8 cellular contexts compared by ENCODE assay signal in genomic region chr17:5419356-5419958, GRCh38. TPM values are rescaled to one million over a fixed set of nuclear protein-coding genes. Genes with fewer than 3 reads are reported as not detected.
DNase-seq lines count a peak whose midpoint lies in the region; ATAC-seq and TF ChIP-seq lines count a peak whose summit lies in the region.

TSS of gene NUP88 (minus strand) at chr17:5419662. CDS start at chr17:5419650, 12 bp downstream.

- no peak for TF ChIP-seq EP300 in Ishikawa (IDR thresholded peaks at IDR 0.05; ENCODE audit: borderline replicate concordance)

- TSS peak; percentile 4 for BruUV-seq in PC-3 (replicated peaks; lab: Mats Ljungman, UMichigan)

- 0 out of 2 replicates have a peak, but pooled peaks cover 5% of the 10 kb centered on the region for H4K20me1 ChIP-seq in PC-3 (ENCODE audit: low read length)

- H2AFZ ChIP-seq in PC-3 (ENCODE audit: low read length), result peak within 1 kb of the TSS; percentile 85

- H3K4me1 ChIP-seq in PC-3 (ENCODE audit: insufficient read depth, low read length), result peaks cover 31% of the 10 kb centered on the region

- CTCF ChIA-PET in PC-3 (lab: Charles Lee), result interaction anchor here (0.6 to 1.0 kb wide), 2 partner anchors 20 to 1885 kb away, joined by 5 to 10 read pairs; partner anchors contain the start of gene C1QBP

- peak; percentile 77 for ATAC-seq in GM21576 (IDR thresholded peaks at IDR 0.05; ENCODE audit: unreplicated experiment)
- peak; percentile 87 for ATAC-seq in PC-3

- TF ChIP-seq CTCF in PC-3 (conservative IDR thresholded peaks at IDR 0.05; ENCODE audit: low read depth, low read length), result no peak

- peaks cover 8% of the 10 kb centered on the region; the same call in 1 of the 2 replicates for H3K36me3 ChIP-seq in PC-3 (ENCODE audit: low read depth, low read length)

- peaks cover 62% of the 10 kb centered on the region for H3K79me2 ChIP-seq in PC-3 (ENCODE audit: low read length)

- H3K9me2 ChIP-seq in PC-3 (replicated peaks; ENCODE audit: low read length), result no peaks in the 10 kb centered on the region

- H3K9ac ChIP-seq in PC-3 (ENCODE audit: low read length), result peak within 1 kb of the TSS; percentile 92

- DNase-seq in DMS114 treated with DMSO at 0.1 percent for 48 hours (lab: John Stamatoyannopoulos, UW; ENCODE audit: unreplicated experiment) (peak; percentile 96), PC-3 (peak; percentile 95), activated T-cell treated with anti-CD3 and anti-CD28 coated beads for 48 hours (ENCODE audit: low read depth) (peak; percentile 96), epithelial cell of prostate (ENCODE audit: low read depth, low spot score) (peak; percentile 72), mucosa of gallbladder (ENCODE audit: low spot score) (peak; percentile 96)
- DNase-seq in stimulated activated CD8-positive, alpha-beta memory T cell treated with anti-CD3 and anti-CD28 coated beads, Interleukin-4, amount 100 ng/mL, for 4 hours (ENCODE audit: low read depth in 2 of 2, low spot score in 1 of 2), result peak; percentile 90 to 93

- POLR2A ChIA-PET in PC-3 (lab: Charles Lee; ENCODE audit: unreplicated experiment), result interaction anchor here (0.6 to 1.3 kb wide), 4 partner anchors 18 to 60 kb away, joined by 3 to 6 read pairs (median 4); partner anchors contain the start of gene C1QBP

- peak within 1 kb of the TSS; percentile 87 for H3K4me2 ChIP-seq in PC-3 (ENCODE audit: low read length)

- no peaks in the 10 kb centered on the region for H3K9me3 ChIP-seq in PC-3 (ENCODE audit: low read length)

- H3K4me3 ChIP-seq in PC-3 (ENCODE audit: low read length), result peak within 1 kb of the TSS; percentile 81

- no peak for TF ChIP-seq RAD21 in Ishikawa (IDR thresholded peaks at IDR 0.05; ENCODE audit: low read depth)

- intact Hi-C loops in PC-3 (cut with micrococcal nuclease), result no loop called here

- no peaks in the 10 kb centered on the region for H3F3A ChIP-seq in PC-3 (ENCODE audit: low read length, unreplicated experiment)

- H3K27ac ChIP-seq in PC-3 (ENCODE audit: low read length) (peak within 1 kb of the TSS; percentile 79), epithelial cell of prostate (peak within 1 kb of the TSS; percentile 93)

- H3K27me3 ChIP-seq in PC-3 (ENCODE audit: low read length), result no peaks in the 10 kb centered on the region

TF ChIP-seq in Ishikawa, 13 proteins besides CTCF, POLR2A, EP300 and RAD21:
- TF ChIP-seq CEBPB (IDR thresholded peaks at IDR 0.05) (no peak), CREB1 (IDR thresholded peaks at IDR 0.05; ENCODE audit: low read depth) (no peak), TCF12 (IDR thresholded peaks at IDR 0.05; ENCODE audit: low read depth) (no peak; the same call in 1 of the 2 replicates), FOXM1 (IDR thresholded peaks at IDR 0.05; ENCODE audit: borderline replicate concordance, low read depth) (peak; percentile 50; the same call in 1 of the 2 replicates), YY1 (IDR thresholded peaks at IDR 0.05; ENCODE audit: low read depth) (peak; percentile 97), EGR1 (IDR thresholded peaks at IDR 0.05) (peak; percentile 16; the same call in 1 of the 2 replicates), NFIC (IDR thresholded peaks at IDR 0.05) (no peak), TEAD4 (IDR thresholded peaks at IDR 0.05) (no peak), MAX (IDR thresholded peaks at IDR 0.05) (no peak; the same call in 1 of the 2 replicates), ZBTB7A (IDR thresholded peaks at IDR 0.05; ENCODE audit: low read depth) (peak; percentile 95; the same call in 1 of the 2 replicates), TAF1 (IDR thresholded peaks at IDR 0.05; ENCODE audit: low read depth) (peak; percentile 94), REST (IDR thresholded peaks at IDR 0.05; ENCODE audit: low read depth) (no peak)
- TF ChIP-seq, protein P1, sequence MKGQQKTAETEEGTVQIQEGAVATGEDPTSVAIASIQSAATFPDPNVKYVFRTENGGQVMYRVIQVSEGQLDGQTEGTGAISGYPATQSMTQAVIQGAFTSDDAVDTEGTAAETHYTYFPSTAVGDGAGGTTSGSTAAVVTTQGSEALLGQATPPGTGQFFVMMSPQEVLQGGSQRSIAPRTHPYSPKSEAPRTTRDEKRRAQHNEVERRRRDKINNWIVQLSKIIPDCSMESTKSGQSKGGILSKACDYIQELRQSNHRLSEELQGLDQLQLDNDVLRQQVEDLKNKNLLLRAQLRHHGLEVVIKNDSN (IDR thresholded peaks at IDR 0.05), result no peak; the same call in 1 of the 2 replicates

RNA-seq across cellular contexts. Expression of gene NUP88, which starts in this region (rescaled TPM):
- 83.6 and 103 TPM in 2 replicates for total RNA-seq in PC-3 (2014; rRNA removed)
- 37.4 TPM for total RNA-seq in mucosa of gallbladder

Comparison
In these comparisons a context has a peak if more than half of its experiments do, and no peak if none do; other contexts are left out.
1. Peak in every context shown above with its lines: DNase-seq, ATAC-seq, H3K4me3 ChIP-seq and H3K27ac ChIP-seq.